Comparison of ENCODE assay signal across 26 cellular contexts in the genomic region with DNA sequence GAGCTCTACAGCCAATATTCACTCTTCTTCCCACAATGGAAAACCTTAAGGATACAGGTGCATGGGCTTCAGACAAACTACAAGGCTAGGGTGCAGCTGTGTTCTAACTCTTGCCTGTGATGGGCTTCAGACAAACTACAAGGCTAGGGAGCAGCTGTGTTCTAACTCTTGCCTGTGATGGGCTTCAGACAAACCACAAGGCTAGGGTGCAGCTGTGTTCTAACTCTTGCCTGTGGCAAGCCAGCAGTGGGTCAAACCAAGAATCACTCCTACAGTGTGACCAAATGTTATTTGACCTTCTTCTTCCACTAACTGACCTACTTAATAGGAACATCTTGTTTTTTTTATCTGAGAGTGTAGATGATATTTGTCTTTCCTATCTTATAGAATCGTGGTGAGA. TPM values are rescaled to one million over a fixed set of nuclear protein-coding genes. Genes with fewer than 3 reads are reported as not detected.
"Had no signal": no experiment of that assay in that cellular context is flagged by ENCODE, and none has a peak within 500 bp of the region (broad histone marks: within the 10 kb centered on the region; RNA-seq: fewer than 3 reads in every experiment).

No MANE protein-coding gene starts in this region.

- H3K36me3 ChIP-seq: heart right ventricle, ovary, spleen, uterus had no signal

- H3K4me3 ChIP-seq: heart right ventricle, hepatocyte, lung, ovary, spleen, tibial nerve, uterus had no signal

- ATAC-seq: left lobe of liver; naive thymus-derived CD4-positive, alpha-beta T cell; natural killer cell treated with Interleukin-12 subunit alpha and Interleukin-12 subunit beta and Interleukin-15 and Interleukin-18, amount 100 ng/mL, for 72 hours; right cardiac atrium; sciatic nerve; stimulated activated memory B cell treated with anti-CD40 and anti-IgM and Interleukin-4, amounts not matched to agents 10 μg/mL and 1 μg/mL and 100 μg/mL, for 72 hours; stimulated activated naive CD8-positive, alpha-beta T cell treated with anti-CD3 and anti-CD28 coated beads, Interleukin-15, amount 100 ng/mL, for 72 hours had no signal

- DNase-seq: heart right ventricle; kidney glomerular epithelial cell; left cardiac atrium; mesendoderm; naive thymus-derived CD4-positive, alpha-beta T cell; ovary; right cardiac atrium; small intestine; spleen; stimulated activated CD4-positive, alpha-beta T cell treated with anti-CD3 and anti-CD28 coated beads, Interleukin-2, amount 100 ng/mL, for 48 hours; stimulated activated CD4-positive, alpha-beta T cell treated with anti-CD3 and anti-CD28 coated beads, Interleukin-4, amount 100 ng/mL, for 4 hours; stimulated activated CD8-positive, alpha-beta memory T cell treated with anti-CD3 and anti-CD28 coated beads, Interleukin-4, amount 100 ng/mL, for 48 hours; stimulated activated naive CD4-positive, alpha-beta T cell treated with Interleukin-2 at 50 U/mL for 16 hours; stimulated activated naive CD8-positive, alpha-beta T cell treated with anti-CD3 and anti-CD28 coated beads, Interleukin-15, amount 100 ng/mL, for 72 hours; substantia nigra; uterus had no signal

- H3K9me3 ChIP-seq: ovary, uterus had no signal

- H3K4me1 ChIP-seq: heart right ventricle, spleen, tibial nerve, uterus had no signal

- H3K27ac ChIP-seq: heart right ventricle, hepatocyte, ovary, spleen, uterus had no signal

- H3K27me3 ChIP-seq: ovary, tibial nerve, uterus had no signal

RNA-seq across cellular contexts. Expression of a gene that starts 7.4 kb away (rescaled TPM):
- total RNA-seq: naive thymus-derived CD4-positive, alpha-beta T cell; natural killer cell treated with Interleukin-12 subunit alpha and Interleukin-12 subunit beta and Interleukin-15 and Interleukin-18, amount 100 ng/mL, for 72 hours; pulmonary artery endothelial cell; renal cortical epithelial cell had no signal
- polyA plus RNA-seq: keratinocyte; naive thymus-derived CD4-positive, alpha-beta T cell had no signal
